8 cellular contexts compared by ENCODE assay signal in genomic region chr14:57486767-57487379, GRCh38.
DNase-seq lines count a peak whose midpoint lies in the region; ATAC-seq and FAIRE-seq lines count a peak whose summit lies in the region.

No MANE protein-coding gene starts in this region.

- peak; percentile 25 for DNase-seq in NOMO-1 treated with DMSO at 0.1 percent for 48 hours (lab: John Stamatoyannopoulos, UW; ENCODE audit: unreplicated experiment)
- DNase-seq in NOMO-1 treated with dmso at 0.1 percent for 144 hours (lab: John Stamatoyannopoulos, UW; ENCODE audit: unreplicated experiment), result no peak
- DNase-seq in NCI-H1930 (lab: John Stamatoyannopoulos, UW), result peak; percentile 53 to 64
- peak; percentile 45 for DNase-seq in amniotic epithelial cell (ENCODE audit: low read depth)
- peak; percentile 64 for DNase-seq in iPS-NIHi7 (ENCODE audit: extremely low spot score)
- peak; percentile 70 for DNase-seq in urothelium cell line (ENCODE audit: low spot score)
- no peak for DNase-seq in effector CD8-positive, alpha-beta T cell (lab: John Stamatoyannopoulos, UW)

- ATAC-seq in HG03139 (IDR thresholded peaks at IDR 0.05; ENCODE audit: unreplicated experiment), result no peak

- no peak for FAIRE-seq in urothelium cell line (lab: Jason Lieb, UNC)

Comparison
In these comparisons a context has a peak if more than half of its experiments do, and no peak if none do; other contexts are left out.
1. DNase-seq: peak in NOMO-1 treated with DMSO at 0.1 percent for 48 hours (single experiment), NCI-H1930 (2 of 2), amniotic epithelial cell (single experiment), iPS-NIHi7 (single experiment) and urothelium cell line (single experiment); none in NOMO-1 treated with dmso at 0.1 percent for 144 hours (single experiment) and effector CD8-positive, alpha-beta T cell (single experiment).